Comparison of ENCODE assay signal across 8 cellular contexts in the genomic region with DNA sequence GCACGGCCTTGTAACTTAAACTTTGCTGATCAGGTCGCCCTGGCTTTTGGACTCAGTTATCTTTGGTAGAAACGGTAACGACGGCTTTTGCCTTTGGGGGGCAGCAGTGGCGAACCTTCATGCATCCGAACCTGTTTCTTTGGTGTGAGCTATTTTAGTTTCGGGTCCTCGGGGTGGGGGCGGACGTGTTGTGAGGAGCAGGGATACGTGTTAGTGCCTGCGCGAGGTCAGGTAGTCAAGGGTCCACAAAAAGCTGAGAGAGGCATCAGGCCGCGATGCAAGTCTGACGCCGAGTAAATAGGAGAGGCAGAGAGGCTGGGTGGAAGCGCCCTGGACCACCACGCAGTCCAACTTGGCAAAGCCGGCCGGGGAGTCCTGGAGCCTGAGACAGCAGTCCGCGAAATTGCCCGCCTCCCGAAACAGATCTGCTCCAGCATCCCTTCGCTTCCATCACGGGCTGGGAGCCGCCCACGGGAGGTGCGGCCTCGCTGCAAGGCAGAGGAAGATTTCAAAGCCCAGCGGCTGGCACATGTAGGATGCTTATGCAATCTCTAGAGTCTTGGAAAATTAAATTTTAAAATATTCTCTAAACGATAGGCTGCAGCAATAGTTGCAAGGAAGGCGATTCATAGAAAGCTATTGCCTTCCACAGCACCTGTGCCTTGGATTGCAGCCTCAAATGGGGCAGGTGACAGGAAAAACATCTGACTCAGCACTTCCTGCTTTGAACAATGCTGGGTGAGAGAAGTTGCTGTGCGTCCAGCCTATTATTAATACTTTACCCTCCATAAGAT. TPM values are rescaled to one million over a fixed set of nuclear protein-coding genes. Genes with fewer than 3 reads are reported as not detected.
DNase-seq lines count a peak whose midpoint lies in the region; ATAC-seq, FAIRE-seq and TF ChIP-seq lines count a peak whose summit lies in the region.

No MANE protein-coding gene starts in this region.

- DNase-seq in 8988T (peak; percentile 39), NCI-H2107 treated with DMSO at 0.1 percent for 48 hours (lab: John Stamatoyannopoulos, UW; ENCODE audit: unreplicated experiment) (peak; percentile 59), cerebellar cortex (ENCODE audit: low spot score) (peak; percentile 96), kidney (peak; percentile 87)
- peak; percentile 50 to 73 (median 62) for DNase-seq in activated CD4-positive, CD25-positive, alpha-beta regulatory T cell (lab: John Stamatoyannopoulos, UW)
- DNase-seq in stimulated activated CD4-positive, alpha-beta T cell treated with anti-CD3 and anti-CD28 coated beads, Interleukin-15, amount 100 ng/mL, for 24 hours: peak; percentile 85

- no peaks in the 10 kb centered on the region for H3K9me3 ChIP-seq in kidney (ENCODE audit: control insufficient read depth in 1 of 2, low read length in 2 of 2)

- FAIRE-seq in kidney (lab: Jason Lieb, UNC): no peak

- intact Hi-C loops in kidney (cut with DNase I): no loop called here

- peak overlapping the region in 1 of 2 donors; percentile 72 for H3K9ac ChIP-seq in kidney (ENCODE audit: low read length in 2 of 2)

- TF ChIP-seq CTCF in kidney (IDR thresholded peaks at IDR 0.05; ENCODE audit: borderline replicate concordance, extremely low read depth, insufficient read depth): peak; percentile 53

- ATAC-seq in GM18508 (IDR thresholded peaks at IDR 0.05; ENCODE audit: insufficient read depth, unreplicated experiment) (peak; percentile 35), HG02981 (IDR thresholded peaks at IDR 0.05; ENCODE audit: unreplicated experiment) (peak; percentile 40)

- peak overlapping the region; percentile 56 to 90 for H3K4me3 ChIP-seq in kidney (ENCODE audit: low read length in 2 of 2)

- H3K36me3 ChIP-seq in kidney (ENCODE audit: control insufficient read depth in 1 of 2, insufficient read depth in 2 of 2, low read length in 2 of 2): no peaks in the 10 kb centered on the region

- no peaks in the 10 kb centered on the region for H3K4me1 ChIP-seq in kidney (ENCODE audit: control insufficient read depth in 1 of 2, insufficient read depth in 1 of 2, low read depth in 1 of 2, low read length in 2 of 2)

- H3K27ac ChIP-seq in kidney (ENCODE audit: low read depth in 2 of 2, low read length in 2 of 2): peak overlapping the region; percentile 9 to 46

RNA-seq across cellular contexts. Expression of gene TPP2, which starts 4.6 kb away (rescaled TPM):
- total RNA-seq in kidney: 42.2 TPM
- 14.7 TPM for polyA plus RNA-seq in kidney (ENCODE audit: insufficient read depth, low read depth, low replicate concordance)

Comparison
In these comparisons a context has a peak if more than half of its experiments do, and no peak if none do; other contexts are left out.
1. Peak in every context shown above with its lines: DNase-seq, ATAC-seq, H3K4me3 ChIP-seq and H3K27ac ChIP-seq.
2. DNase-seq: peak in every context shown above with its lines; median percentile 96 in cerebellar cortex; 87 in kidney; 85 in stimulated activated CD4-positive, alpha-beta T cell treated with anti-CD3 and anti-CD28 coated beads, Interleukin-15, amount 100 ng/mL, for 24 hours; 62 in activated CD4-positive, CD25-positive, alpha-beta regulatory T cell; 59 in NCI-H2107 treated with DMSO at 0.1 percent for 48 hours; 39 in 8988T.